Comparison of ENCODE assay signal across 8 cellular contexts in genomic region chr20:33488661-33489494, GRCh38. TPM values are rescaled to one million over a fixed set of nuclear protein-coding genes. Genes with fewer than 3 reads are reported as not detected.
DNase-seq lines count a peak whose midpoint lies in the region; ATAC-seq and TF ChIP-seq lines count a peak whose summit lies in the region.
"Not testable (repeated sequence)": the region's sequence is repeated elsewhere in the genome, so short reads cannot be mapped to it uniquely, and the experiment has no call there.

No MANE protein-coding gene starts in this region.

- not testable (repeated sequence) for H3K36me3 ChIP-seq in CD8-positive, alpha-beta memory T cell (ENCODE audit: insufficient read depth, low read length); KOPT-K1 (ENCODE audit: insufficient read depth, low read length); tibial nerve

- not testable (repeated sequence) for H3K27me3 ChIP-seq in CD8-positive, alpha-beta memory T cell (ENCODE audit: insufficient read depth, low read length, poor library complexity, severe bottlenecking); tibial nerve

- peak overlapping the region; percentile 88 for H3K27ac ChIP-seq in CD8-positive, alpha-beta memory T cell (ENCODE audit: low read depth, low read length)
- H3K27ac ChIP-seq in KOPT-K1 (ENCODE audit: low read depth, low read length, poor library complexity, severe bottlenecking) (peak overlapping the region; percentile 72), tibial nerve (peak overlapping the region; percentile 90 to 98 (median 94))

- CTCF ChIA-PET in CD8-positive, alpha-beta memory T cell (lab: Charles Lee) = interaction anchor here (1.3 to 2.7 kb wide), 3 partner anchors 19 to 178 kb away, joined by 3 to 33 read pairs (median 6); partner anchors contain the start of gene ACTL10
- CTCF ChIA-PET in activated CD4-positive, alpha-beta T cell treated with anti-CD3 and anti-CD28 coated beads for 36 hours (lab: Charles Lee) = interaction anchor here (0.6 to 1.6 kb wide), 6 partner anchors 13 to 234 kb away, joined by 3 to 5 read pairs (median 4); partner anchors contain the start of gene SNTA1

- not testable (repeated sequence) for TF ChIP-seq EP300 in tibial nerve (IDR thresholded peaks at IDR 0.05)

- not testable (repeated sequence) for H3K36me3 Mint-ChIP-seq in CD8-positive, alpha-beta memory T cell; activated CD4-positive, alpha-beta T cell treated with anti-CD3 and anti-CD28 coated beads for 36 hours (ENCODE audit: low read depth); memory B cell; progenitor cell of endocrine pancreas (ENCODE audit: insufficient read depth)
- H3K36me3 Mint-ChIP-seq in brain = peaks cover 17% of the 10 kb centered on the region

- not testable (repeated sequence) for H3K4me3 ChIP-seq in CD8-positive, alpha-beta memory T cell (ENCODE audit: low read length)
- H3K4me3 ChIP-seq in fibroblast of the aortic adventitia (ENCODE audit: low read depth, low read length) (peak overlapping the region; percentile 73), tibial nerve (peak overlapping the region; percentile 30 to 91 (median 59))

- not testable (repeated sequence) for H3K9me3 Mint-ChIP-seq in CD8-positive, alpha-beta memory T cell; activated CD4-positive, alpha-beta T cell treated with anti-CD3 and anti-CD28 coated beads for 36 hours (ENCODE audit: low read depth); brain; memory B cell; progenitor cell of endocrine pancreas (ENCODE audit: low read depth)

- H3K4me1 Mint-ChIP-seq in CD8-positive, alpha-beta memory T cell = peaks cover 13 to 33% (median 19%) of the 10 kb centered on the region in 3 donors
- not testable (repeated sequence) for H3K4me1 Mint-ChIP-seq in activated CD4-positive, alpha-beta T cell treated with anti-CD3 and anti-CD28 coated beads for 36 hours; progenitor cell of endocrine pancreas (ENCODE audit: low read depth)
- H3K4me1 Mint-ChIP-seq in brain (peaks cover 32% of the 10 kb centered on the region), memory B cell (peaks cover 11% of the 10 kb centered on the region)

- not testable (repeated sequence) for H3K9me3 ChIP-seq in CD8-positive, alpha-beta memory T cell (ENCODE audit: low read length); KOPT-K1 (ENCODE audit: insufficient read depth, low read length, poor library complexity, severe bottlenecking); tibial nerve

- 92 to 93% methylated on average over 32 of the region's 32 CpGs for WGBS in tibial nerve, 2 donors

- peak overlapping the region in 3 of 7 donors; percentile 44 to 87 (median 80) for H3K4me3 Mint-ChIP-seq in CD8-positive, alpha-beta memory T cell
- peak overlapping the region; percentile 85 for H3K4me3 Mint-ChIP-seq in activated CD4-positive, alpha-beta T cell treated with anti-CD3 and anti-CD28 coated beads for 36 hours
- H3K4me3 Mint-ChIP-seq in brain = peak overlapping the region; percentile 30 to 89 (median 51)
- H3K4me3 Mint-ChIP-seq in memory B cell; progenitor cell of endocrine pancreas (ENCODE audit: low read depth): not testable (repeated sequence)

- not testable (repeated sequence) for TF ChIP-seq CTCF in brain (conservative IDR thresholded peaks at IDR 0.05); fibroblast of the aortic adventitia (IDR thresholded peaks at IDR 0.05; ENCODE audit: insufficient read depth, low read length); progenitor cell of endocrine pancreas (IDR thresholded peaks at IDR 0.05; ENCODE audit: unreplicated experiment); tibial nerve (IDR thresholded peaks at IDR 0.05)

- not testable (repeated sequence) for TF ChIP-seq POLR2A in tibial nerve (IDR thresholded peaks at IDR 0.05)

- not testable (repeated sequence) for H3K27me3 Mint-ChIP-seq in CD8-positive, alpha-beta memory T cell; activated CD4-positive, alpha-beta T cell treated with anti-CD3 and anti-CD28 coated beads for 36 hours; brain; memory B cell; progenitor cell of endocrine pancreas

- H3K4me1 ChIP-seq in CD8-positive, alpha-beta memory T cell (ENCODE audit: insufficient read depth, low read length) = peaks cover 10% of the 10 kb centered on the region
- H3K4me1 ChIP-seq in tibial nerve = peaks cover 0 to 26% (median 12%) of the 10 kb centered on the region in 4 donors

- POLR2A ChIA-PET in CD8-positive, alpha-beta memory T cell (lab: Charles Lee) = interaction anchor here (0.6 to 2.1 kb wide), 11 partner anchors 11 to 505 kb away, joined by 3 to 18 read pairs (median 8); partner anchors contain the start of genes ACTL10, PXMP4, RALY and SNTA1
- POLR2A ChIA-PET in activated CD4-positive, alpha-beta T cell treated with anti-CD3 and anti-CD28 coated beads for 36 hours (lab: Charles Lee) = interaction anchor here (0.6 to 2.0 kb wide), 5 partner anchors 45 to 504 kb away, joined by 3 to 10 read pairs (median 6); partner anchors contain the start of genes PXMP4, RALY and SNTA1

- not testable (repeated sequence) for DNase-seq in CD8-positive, alpha-beta memory T cell; activated CD4-positive, alpha-beta T cell treated with anti-CD3 and anti-CD28 coated beads for 36 hours; fibroblast of the aortic adventitia (ENCODE audit: low read depth); memory B cell (ENCODE audit: low spot score in 2 of 2); progenitor cell of endocrine pancreas (ENCODE audit: low spot score, unreplicated experiment); tibial nerve (ENCODE audit: low spot score in 2 of 2)

- H3K27ac Mint-ChIP-seq in CD8-positive, alpha-beta memory T cell = peak overlapping the region in 6 of 8 donors; percentile 41 to 95 (median 81)
- H3K27ac Mint-ChIP-seq in activated CD4-positive, alpha-beta T cell treated with anti-CD3 and anti-CD28 coated beads for 36 hours = peak overlapping the region; percentile 47
- peak overlapping the region in 3 of 5 experiments; percentile 30 to 91 (median 35) for H3K27ac Mint-ChIP-seq in brain
- peak overlapping the region; percentile 93 for H3K27ac Mint-ChIP-seq in memory B cell
- peak overlapping the region; percentile 98 for H3K27ac Mint-ChIP-seq in progenitor cell of endocrine pancreas

- ATAC-seq in activated CD4-positive, alpha-beta T cell treated with anti-CD3 and anti-CD28 coated beads for 36 hours; memory B cell (ENCODE audit: low read depth): not testable (repeated sequence)

- intact Hi-C loops in activated CD4-positive, alpha-beta T cell treated with anti-CD3 and anti-CD28 coated beads for 36 hours (cut with DNase I, micrococcal nuclease) = loop anchor here in 1 of 2 experiments (1.0 to 2.0 kb wide), 4 partner anchors 46 to 623 kb away; partner anchors contain the start of genes CHMP4B, EIF2S2 and SNTA1

RNA-seq across cellular contexts. Expression of gene CBFA2T2, which starts 1.0 kb away (rescaled TPM):
- 10 to 100 TPM; 10.7 to 11.9 TPM for total RNA-seq in CD8-positive, alpha-beta memory T cell
- 25.8 TPM for polyA plus RNA-seq in CD8-positive, alpha-beta memory T cell
- 10 to 100 TPM; 10.9 to 12.9 TPM for total RNA-seq in activated CD4-positive, alpha-beta T cell treated with anti-CD3 and anti-CD28 coated beads for 36 hours
- 77.3 TPM for polyA plus RNA-seq in brain (ENCODE audit: insufficient read depth, low read depth, low replicate concordance)
- total RNA-seq in fibroblast of the aortic adventitia (ENCODE audit: low replicate concordance) (7.6 and 11.7 TPM in 2 replicates), progenitor cell of endocrine pancreas (51.3 and 58.1 TPM in 2 replicates), tibial nerve (10 to 100 TPM; 16.7 to 22.5 (median 19.1) TPM)

RNA-seq across cellular contexts. Expression of gene SNTA1, which starts 45.3 kb away (rescaled TPM):
- 1 to 10 TPM; 4.6 to 5.6 TPM for total RNA-seq in CD8-positive, alpha-beta memory T cell
- 11.8 TPM for polyA plus RNA-seq in CD8-positive, alpha-beta memory T cell
- 1 to 10 TPM; 4.2 to 5.0 TPM for total RNA-seq in activated CD4-positive, alpha-beta T cell treated with anti-CD3 and anti-CD28 coated beads for 36 hours
- polyA plus RNA-seq in brain (ENCODE audit: insufficient read depth, low read depth, low replicate concordance) = 89.1 TPM
- total RNA-seq in fibroblast of the aortic adventitia (ENCODE audit: low replicate concordance) (25.7 and 28.6 TPM in 2 replicates), progenitor cell of endocrine pancreas (5.8 and 6.7 TPM in 2 replicates), tibial nerve (100 to 1,000 TPM in 2 of 4 donors, 10 to 100 TPM in 2; 44.1 to 120 (median 95.6) TPM)

Comparison
In these comparisons a context has a peak if more than half of its experiments do, and no peak if none do; other contexts are left out.
1. H3K27ac Mint-ChIP-seq: peak in every context shown above with its lines; median percentile 98 in progenitor cell of endocrine pancreas; 93 in memory B cell; 81 in CD8-positive, alpha-beta memory T cell; 47 in activated CD4-positive, alpha-beta T cell treated with anti-CD3 and anti-CD28 coated beads for 36 hours; 35 in brain.